17 cellular contexts compared by ENCODE assay signal in genomic region chr17:49580055-49580721, GRCh38. TPM values are rescaled to one million over a fixed set of nuclear protein-coding genes. Genes with fewer than 3 reads are reported as not detected.
DNase-seq lines count a peak whose midpoint lies in the region; ATAC-seq and TF ChIP-seq lines count a peak whose summit lies in the region.
"Had no signal": no experiment of that assay in that cellular context is flagged by ENCODE, and none has a peak within 500 bp of the region (broad histone marks: within the 10 kb centered on the region; RNA-seq: fewer than 3 reads in every experiment).

No MANE protein-coding gene starts in this region.

- TF ChIP-seq CTCF in glutamatergic neuron (IDR thresholded peaks at IDR 0.05; ENCODE audit: partially characterized antibody, unreplicated experiment) = no peak
- no peak for TF ChIP-seq CTCF in GM13976 (IDR thresholded peaks at IDR 0.05; ENCODE audit: borderline replicate concordance, control extremely low read depth, extremely low read depth, insufficient read depth, missing control alignments)

- in situ Hi-C loops in GM13976 (cut with MboI; ENCODE audit: low sequenced_read_pairs, unreplicated experiment) = no loop called here

- peak overlapping the region; percentile 15 for H3K4me3 Mint-ChIP-seq in glutamatergic neuron (ENCODE audit: unreplicated experiment)
- no peak overlapping the region for H3K4me3 Mint-ChIP-seq in activated CD4-positive, alpha-beta T cell treated with anti-CD3 and anti-CD28 coated beads, Interleukin-2, amount 10 ng/mL, durations not matched to agents 24 days and 14 days
- H3K4me3 Mint-ChIP-seq: GM23338, HFFc6 had no signal

- no peak for ATAC-seq in GM18858 (IDR thresholded peaks at IDR 0.05; ENCODE audit: unreplicated experiment)
- no peak for ATAC-seq in HG03045 (IDR thresholded peaks at IDR 0.05; ENCODE audit: unreplicated experiment)
- ATAC-seq: GM12878, GM23338 had no signal

- intact Hi-C loops in activated CD4-positive, alpha-beta T cell treated with anti-CD3 and anti-CD28 coated beads, Interleukin-2, amount 10 ng/mL, durations not matched to agents 24 days and 14 days (cut with micrococcal nuclease) = no loop called here

- H3K4me1 Mint-ChIP-seq in glutamatergic neuron (ENCODE audit: low read depth, unreplicated experiment) = peaks cover 20% of the 10 kb centered on the region
- peaks cover 5% of the 10 kb centered on the region for H3K4me1 Mint-ChIP-seq in activated CD4-positive, alpha-beta T cell treated with anti-CD3 and anti-CD28 coated beads, Interleukin-2, amount 10 ng/mL, durations not matched to agents 24 days and 14 days

- H3K27ac Mint-ChIP-seq in glutamatergic neuron (ENCODE audit: unreplicated experiment) = peak overlapping the region; percentile 68
- H3K27ac Mint-ChIP-seq in activated CD4-positive, alpha-beta T cell treated with anti-CD3 and anti-CD28 coated beads, Interleukin-2, amount 10 ng/mL, durations not matched to agents 24 days and 14 days = no peak overlapping the region
- H3K27ac Mint-ChIP-seq: HFFc6 had no signal

- H3K27me3 Mint-ChIP-seq in glutamatergic neuron (ENCODE audit: unreplicated experiment) = peaks cover 5% of the 10 kb centered on the region
- peaks cover 24% of the 10 kb centered on the region for H3K27me3 Mint-ChIP-seq in activated CD4-positive, alpha-beta T cell treated with anti-CD3 and anti-CD28 coated beads, Interleukin-2, amount 10 ng/mL, durations not matched to agents 24 days and 14 days

- H3K36me3 Mint-ChIP-seq in glutamatergic neuron (ENCODE audit: unreplicated experiment) = no peaks in the 10 kb centered on the region
- no peaks in the 10 kb centered on the region for H3K36me3 Mint-ChIP-seq in activated CD4-positive, alpha-beta T cell treated with anti-CD3 and anti-CD28 coated beads, Interleukin-2, amount 10 ng/mL, durations not matched to agents 24 days and 14 days (ENCODE audit: low read depth)

- DNase-seq in EH (ENCODE audit: low read depth) (peak; percentile 21), MV-4-11 (lab: John Stamatoyannopoulos, UW) (peak; percentile 29), amniotic epithelial cell (ENCODE audit: low read depth) (peak; percentile 60), glutamatergic neuron (no peak), GM13976 (ENCODE audit: low spot score) (no peak)
- no peak for DNase-seq in activated CD4-positive, alpha-beta T cell treated with anti-CD3 and anti-CD28 coated beads, Interleukin-2, amount 10 ng/mL, durations not matched to agents 24 days and 14 days
- DNase-seq: DMS53, HFFc6, MG63, NCI-H1436, NCI-H345, NCI-H526 treated with DMSO at 0.1 percent for 48 hours, SJCRH30 had no signal

- peaks cover 4% of the 10 kb centered on the region for H3K9me3 Mint-ChIP-seq in glutamatergic neuron (ENCODE audit: unreplicated experiment)
- H3K9me3 Mint-ChIP-seq in activated CD4-positive, alpha-beta T cell treated with anti-CD3 and anti-CD28 coated beads, Interleukin-2, amount 10 ng/mL, durations not matched to agents 24 days and 14 days = no peaks in the 10 kb centered on the region
- H3K9me3 Mint-ChIP-seq: GM23338, HFFc6 had no signal

RNA-seq across cellular contexts. Expression of gene NXPH3, which starts 4.5 kb away (rescaled TPM):
- 2.0 TPM for total RNA-seq in glutamatergic neuron (ENCODE audit: unreplicated experiment)
- total RNA-seq in activated CD4-positive, alpha-beta T cell treated with anti-CD3 and anti-CD28 coated beads, Interleukin-2, amount 10 ng/mL, durations not matched to agents 24 days and 14 days = not detected in 2 replicates

Comparison
In these comparisons a context has a peak if more than half of its experiments do, and no peak if none do; other contexts are left out.
1. DNase-seq: peak in EH (single experiment), MV-4-11 (single experiment) and amniotic epithelial cell (single experiment); none in glutamatergic neuron (single experiment), GM13976 (single experiment) and activated CD4-positive, alpha-beta T cell treated with anti-CD3 and anti-CD28 coated beads, Interleukin-2, amount 10 ng/mL, durations not matched to agents 24 days and 14 days (single experiment).